1 cellular context compared by ENCODE assay signal in genomic region chr10:80290474-80291220, GRCh38.
A peak's percentile ranks its signal among the peaks of the same experiment; 100 is the strongest.
TF ChIP-seq lines count a peak whose summit lies in the region.

No MANE protein-coding gene starts in this region.

TF ChIP-seq in HepG2, 621 proteins besides CTCF, POLR2A, EP300 and RAD21 (continued from another document and continues in another):
- TF ChIP-seq RERE (CRISPR knock-in tag; IDR thresholded peaks at IDR 0.05; ENCODE audit: low read depth) (peak; percentile 74), ZBTB7A (CRISPR knock-in tag; IDR thresholded peaks at IDR 0.05) (no peak), RBFOX2 (IDR thresholded peaks at IDR 0.05; ENCODE audit: low read depth, low read length) (no peak), ZNF251 (CRISPR knock-in tag; IDR thresholded peaks at IDR 0.05) (no peak), HDAC2 (CRISPR knock-in tag; IDR thresholded peaks at IDR 0.05) (peak; percentile 77), HHEX (CRISPR knock-in tag; IDR thresholded peaks at IDR 0.05) (peak; percentile 35; the same call in 1 of the 2 replicates), ZNF792 (CRISPR knock-in tag; IDR thresholded peaks at IDR 0.05) (no peak), ZFP36 (IDR thresholded peaks at IDR 0.05; ENCODE audit: borderline replicate concordance, low read depth, low read length, partially characterized antibody) (no peak), KDM4B (CRISPR knock-in tag; IDR thresholded peaks at IDR 0.05) (no peak), ZNF652 (CRISPR knock-in tag; IDR thresholded peaks at IDR 0.05; ENCODE audit: borderline replicate concordance, low read depth) (no peak), ZNF598 (CRISPR knock-in tag; IDR thresholded peaks at IDR 0.05; ENCODE audit: borderline replicate concordance) (no peak), ZNF383 (CRISPR knock-in tag; IDR thresholded peaks at IDR 0.05; ENCODE audit: borderline replicate concordance) (no peak), ZNF317 (CRISPR knock-in tag; IDR thresholded peaks at IDR 0.05) (no peak), ZNF761 (CRISPR knock-in tag; conservative IDR thresholded peaks at IDR 0.05) (no peak), SOX5 (CRISPR knock-in tag; IDR thresholded peaks at IDR 0.05; ENCODE audit: borderline replicate concordance) (peak; percentile 74), NR2F6 (IDR thresholded peaks at IDR 0.05) (peak; percentile 79), NR2F6 (CRISPR knock-in tag; IDR thresholded peaks at IDR 0.05) (peak; percentile 72), ZNF20 (CRISPR knock-in tag; IDR thresholded peaks at IDR 0.05) (no peak), ZFP1 (CRISPR knock-in tag; IDR thresholded peaks at IDR 0.05) (no peak), SMAD1 (CRISPR knock-in tag; IDR thresholded peaks at IDR 0.05; ENCODE audit: borderline replicate concordance, low read depth) (no peak), TP53 (CRISPR knock-in tag; conservative IDR thresholded peaks at IDR 0.05) (no peak), HCFC1 (IDR thresholded peaks at IDR 0.05; ENCODE audit: low read depth, low read length) (no peak), PATZ1 (CRISPR knock-in tag; IDR thresholded peaks at IDR 0.05) (no peak), ZNF234 (CRISPR knock-in tag; conservative IDR thresholded peaks at IDR 0.05) (no peak), ZBTB8A (CRISPR knock-in tag; IDR thresholded peaks at IDR 0.05; ENCODE audit: borderline replicate concordance, low read depth) (no peak), TRIM24 (CRISPR knock-in tag; IDR thresholded peaks at IDR 0.05) (no peak), RBM39 (IDR thresholded peaks at IDR 0.05; ENCODE audit: low read depth, low read length, poor library complexity, severe bottlenecking) (no peak), RBM22 (optimal IDR thresholded peaks at IDR 0.05; ENCODE audit: low read length) (no peak), POLR2G (IDR thresholded peaks at IDR 0.05; ENCODE audit: low read depth, low read length) (peak; percentile 54), ZNF446 (CRISPR knock-in tag; IDR thresholded peaks at IDR 0.05) (no peak), ZNF550 (CRISPR knock-in tag; IDR thresholded peaks at IDR 0.05; ENCODE audit: borderline replicate concordance) (no peak), EED (CRISPR knock-in tag; IDR thresholded peaks at IDR 0.05) (no peak), U2AF1 (optimal IDR thresholded peaks at IDR 0.05; ENCODE audit: low read depth, low read length) (no peak), RFX5 (IDR thresholded peaks at IDR 0.05; ENCODE audit: low read depth, low read length) (no peak), SIN3B (IDR thresholded peaks at IDR 0.05; ENCODE audit: low read length) (no peak), MBNL3 (CRISPR knock-in tag; conservative IDR thresholded peaks at IDR 0.05) (no peak), ZNF883 (CRISPR knock-in tag; IDR thresholded peaks at IDR 0.05; ENCODE audit: not compliant biosample characterization) (no peak), HOXA3 (CRISPR knock-in tag; IDR thresholded peaks at IDR 0.05) (peak; percentile 52; the same call in 1 of the 2 replicates), PITX1 (CRISPR knock-in tag; IDR thresholded peaks at IDR 0.05) (peak; percentile 70; the same call in 1 of the 2 replicates), HINFP (CRISPR knock-in tag; IDR thresholded peaks at IDR 0.05; ENCODE audit: low read depth) (no peak), ZKSCAN5 (CRISPR knock-in tag; IDR thresholded peaks at IDR 0.05) (no peak)
- TF ChIP-seq, protein P1, sequence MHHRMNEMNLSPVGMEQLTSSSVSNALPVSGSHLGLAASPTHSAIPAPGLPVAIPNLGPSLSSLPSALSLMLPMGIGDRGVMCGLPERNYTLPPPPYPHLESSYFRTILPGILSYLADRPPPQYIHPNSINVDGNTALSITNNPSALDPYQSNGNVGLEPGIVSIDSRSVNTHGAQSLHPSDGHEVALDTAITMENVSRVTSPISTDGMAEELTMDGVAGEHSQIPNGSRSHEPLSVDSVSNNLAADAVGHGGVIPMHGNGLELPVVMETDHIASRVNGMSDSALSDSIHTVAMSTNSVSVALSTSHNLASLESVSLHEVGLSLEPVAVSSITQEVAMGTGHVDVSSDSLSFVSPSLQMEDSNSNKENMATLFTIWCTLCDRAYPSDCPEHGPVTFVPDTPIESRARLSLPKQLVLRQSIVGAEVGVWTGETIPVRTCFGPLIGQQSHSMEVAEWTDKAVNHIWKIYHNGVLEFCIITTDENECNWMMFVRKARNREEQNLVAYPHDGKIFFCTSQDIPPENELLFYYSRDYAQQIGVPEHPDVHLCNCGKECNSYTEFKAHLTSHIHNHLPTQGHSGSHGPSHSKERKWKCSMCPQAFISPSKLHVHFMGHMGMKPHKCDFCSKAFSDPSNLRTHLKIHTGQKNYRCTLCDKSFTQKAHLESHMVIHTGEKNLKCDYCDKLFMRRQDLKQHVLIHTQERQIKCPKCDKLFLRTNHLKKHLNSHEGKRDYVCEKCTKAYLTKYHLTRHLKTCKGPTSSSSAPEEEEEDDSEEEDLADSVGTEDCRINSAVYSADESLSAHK (CRISPR knock-in tag; IDR thresholded peaks at IDR 0.05; ENCODE audit: borderline replicate concordance): no peak
- TF ChIP-seq, protein P2, sequence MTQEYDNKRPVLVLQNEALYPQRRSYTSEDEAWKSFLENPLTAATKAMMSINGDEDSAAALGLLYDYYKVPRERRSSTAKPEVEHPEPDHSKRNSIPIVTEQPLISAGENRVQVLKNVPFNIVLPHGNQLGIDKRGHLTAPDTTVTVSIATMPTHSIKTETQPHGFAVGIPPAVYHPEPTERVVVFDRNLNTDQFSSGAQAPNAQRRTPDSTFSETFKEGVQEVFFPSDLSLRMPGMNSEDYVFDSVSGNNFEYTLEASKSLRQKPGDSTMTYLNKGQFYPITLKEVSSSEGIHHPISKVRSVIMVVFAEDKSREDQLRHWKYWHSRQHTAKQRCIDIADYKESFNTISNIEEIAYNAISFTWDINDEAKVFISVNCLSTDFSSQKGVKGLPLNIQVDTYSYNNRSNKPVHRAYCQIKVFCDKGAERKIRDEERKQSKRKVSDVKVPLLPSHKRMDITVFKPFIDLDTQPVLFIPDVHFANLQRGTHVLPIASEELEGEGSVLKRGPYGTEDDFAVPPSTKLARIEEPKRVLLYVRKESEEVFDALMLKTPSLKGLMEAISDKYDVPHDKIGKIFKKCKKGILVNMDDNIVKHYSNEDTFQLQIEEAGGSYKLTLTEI (CRISPR knock-in tag; conservative IDR thresholded peaks at IDR 0.05): no peak
- TF ChIP-seq, protein P3, sequence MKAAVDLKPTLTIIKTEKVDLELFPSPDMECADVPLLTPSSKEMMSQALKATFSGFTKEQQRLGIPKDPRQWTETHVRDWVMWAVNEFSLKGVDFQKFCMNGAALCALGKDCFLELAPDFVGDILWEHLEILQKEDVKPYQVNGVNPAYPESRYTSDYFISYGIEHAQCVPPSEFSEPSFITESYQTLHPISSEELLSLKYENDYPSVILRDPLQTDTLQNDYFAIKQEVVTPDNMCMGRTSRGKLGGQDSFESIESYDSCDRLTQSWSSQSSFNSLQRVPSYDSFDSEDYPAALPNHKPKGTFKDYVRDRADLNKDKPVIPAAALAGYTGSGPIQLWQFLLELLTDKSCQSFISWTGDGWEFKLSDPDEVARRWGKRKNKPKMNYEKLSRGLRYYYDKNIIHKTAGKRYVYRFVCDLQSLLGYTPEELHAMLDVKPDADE (CRISPR knock-in tag; IDR thresholded peaks at IDR 0.05): no peak
- TF ChIP-seq, protein P4, sequence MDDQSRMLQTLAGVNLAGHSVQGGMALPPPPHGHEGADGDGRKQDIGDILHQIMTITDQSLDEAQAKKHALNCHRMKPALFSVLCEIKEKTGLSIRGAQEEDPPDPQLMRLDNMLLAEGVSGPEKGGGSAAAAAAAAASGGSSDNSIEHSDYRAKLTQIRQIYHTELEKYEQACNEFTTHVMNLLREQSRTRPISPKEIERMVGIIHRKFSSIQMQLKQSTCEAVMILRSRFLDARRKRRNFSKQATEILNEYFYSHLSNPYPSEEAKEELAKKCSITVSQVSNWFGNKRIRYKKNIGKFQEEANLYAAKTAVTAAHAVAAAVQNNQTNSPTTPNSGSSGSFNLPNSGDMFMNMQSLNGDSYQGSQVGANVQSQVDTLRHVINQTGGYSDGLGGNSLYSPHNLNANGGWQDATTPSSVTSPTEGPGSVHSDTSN (CRISPR knock-in tag; IDR thresholded peaks at IDR 0.05; ENCODE audit: borderline replicate concordance): no peak
- TF ChIP-seq, protein P5, sequence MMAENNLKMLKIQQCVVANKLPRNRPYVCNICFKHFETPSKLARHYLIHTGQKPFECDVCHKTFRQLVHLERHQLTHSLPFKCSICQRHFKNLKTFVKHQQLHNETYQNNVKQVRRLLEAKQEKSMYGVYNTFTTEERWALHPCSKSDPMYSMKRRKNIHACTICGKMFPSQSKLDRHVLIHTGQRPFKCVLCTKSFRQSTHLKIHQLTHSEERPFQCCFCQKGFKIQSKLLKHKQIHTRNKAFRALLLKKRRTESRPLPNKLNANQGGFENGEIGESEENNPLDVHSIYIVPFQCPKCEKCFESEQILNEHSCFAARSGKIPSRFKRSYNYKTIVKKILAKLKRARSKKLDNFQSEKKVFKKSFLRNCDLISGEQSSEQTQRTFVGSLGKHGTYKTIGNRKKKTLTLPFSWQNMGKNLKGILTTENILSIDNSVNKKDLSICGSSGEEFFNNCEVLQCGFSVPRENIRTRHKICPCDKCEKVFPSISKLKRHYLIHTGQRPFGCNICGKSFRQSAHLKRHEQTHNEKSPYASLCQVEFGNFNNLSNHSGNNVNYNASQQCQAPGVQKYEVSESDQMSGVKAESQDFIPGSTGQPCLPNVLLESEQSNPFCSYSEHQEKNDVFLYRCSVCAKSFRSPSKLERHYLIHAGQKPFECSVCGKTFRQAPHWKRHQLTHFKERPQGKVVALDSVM (CRISPR knock-in tag; IDR thresholded peaks at IDR 0.05): no peak
- TF ChIP-seq, protein P6, sequence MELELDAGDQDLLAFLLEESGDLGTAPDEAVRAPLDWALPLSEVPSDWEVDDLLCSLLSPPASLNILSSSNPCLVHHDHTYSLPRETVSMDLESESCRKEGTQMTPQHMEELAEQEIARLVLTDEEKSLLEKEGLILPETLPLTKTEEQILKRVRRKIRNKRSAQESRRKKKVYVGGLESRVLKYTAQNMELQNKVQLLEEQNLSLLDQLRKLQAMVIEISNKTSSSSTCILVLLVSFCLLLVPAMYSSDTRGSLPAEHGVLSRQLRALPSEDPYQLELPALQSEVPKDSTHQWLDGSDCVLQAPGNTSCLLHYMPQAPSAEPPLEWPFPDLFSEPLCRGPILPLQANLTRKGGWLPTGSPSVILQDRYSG (CRISPR knock-in tag; IDR thresholded peaks at IDR 0.05): no peak
